Comparison of ENCODE assay signal across 1 cellular context in genomic region chr1:38527373-38527966, GRCh38.
TF ChIP-seq lines count a peak whose summit lies in the region.

No MANE protein-coding gene starts in this region.

TF ChIP-seq in K562, 482 proteins besides CTCF, POLR2A, EP300 and RAD21 (continued from another document):
- 0 out of 2 replicates have a peak, but pooled peaks have one; percentile 37 for TF ChIP-seq MGA (IDR thresholded peaks at IDR 0.05)
- peak; percentile 59 for TF ChIP-seq CREM (IDR thresholded peaks at IDR 0.05; ENCODE audit: low read depth)
- no peak for TF ChIP-seq HDAC8 (tag; IDR thresholded peaks at IDR 0.05)
- no peak for TF ChIP-seq ZNF764 (CRISPR knock-in tag; IDR thresholded peaks at IDR 0.05; ENCODE audit: low read depth)
- no peak for TF ChIP-seq IRF9 (tag; IDR thresholded peaks at IDR 0.05)
- TF ChIP-seq HNRNPLL (IDR thresholded peaks at IDR 0.05; ENCODE audit: low read depth, low read length, poor library complexity, severe bottlenecking): no peak
